Comparison of ENCODE assay signal across 11 cellular contexts in genomic region chr6:35417979-35418661, GRCh38. TPM values are rescaled to one million over a fixed set of nuclear protein-coding genes. Genes with fewer than 3 reads are reported as not detected.
DNase-seq lines count a peak whose midpoint lies in the region; ATAC-seq and TF ChIP-seq lines count a peak whose summit lies in the region.
"Had no signal": no experiment of that assay in that cellular context is flagged by ENCODE, and none has a peak within 500 bp of the region (broad histone marks: within the 10 kb centered on the region; RNA-seq: fewer than 3 reads in every experiment).

No MANE protein-coding gene starts in this region.

- H2BK5ac ChIP-seq in mesendoderm (ENCODE audit: low read length): no peak overlapping the region

- H3K18ac ChIP-seq in mesendoderm (ENCODE audit: low read length): no peak overlapping the region

- H3K9me3 ChIP-seq in upper lobe of right lung: no peaks in the 10 kb centered on the region

- H3K36me3 ChIP-seq in upper lobe of right lung: peaks cover 31% of the 10 kb centered on the region
- H3K36me3 ChIP-seq in mesendoderm (ENCODE audit: control insufficient read depth, insufficient read depth, low read length): no peaks in the 10 kb centered on the region

- intact Hi-C loops in Right ventricle myocardium superior (cut with DNase I): no loop called here
- intact Hi-C loops in left ventricle myocardium superior (cut with micrococcal nuclease): no loop called here
- intact Hi-C loops in upper lobe of right lung (cut with DNase I): no loop called here

- no peak overlapping the region for H3K4me2 ChIP-seq in mesendoderm (ENCODE audit: low read length)

- no peak overlapping the region for H3K23ac ChIP-seq in mesendoderm (ENCODE audit: low read length)

- no peak overlapping the region for H2BK15ac ChIP-seq in mesendoderm (replicated peaks; ENCODE audit: low read depth)

- H3K79me2 ChIP-seq in mesendoderm (ENCODE audit: control insufficient read depth, insufficient read depth, low read length): no peaks in the 10 kb centered on the region

- peak overlapping the region in 5 of 6 donors; percentile 21 to 69 (median 61) for H3K27ac Mint-ChIP-seq in immature natural killer cell

- H4K8ac ChIP-seq in mesendoderm (ENCODE audit: low read depth, low read length): no peak overlapping the region

- no peaks in the 10 kb centered on the region for H3K27me3 Mint-ChIP-seq in immature natural killer cell (ENCODE audit: low read depth in 3 of 3)

- peak overlapping the region in 2 of 5 donors; percentile 33 to 41 for H3K4me3 Mint-ChIP-seq in immature natural killer cell
- H3K4me3 Mint-ChIP-seq: nephron had no signal

- H3K79me1 ChIP-seq in mesendoderm (ENCODE audit: low read length): no peaks in the 10 kb centered on the region

- H3K27ac ChIP-seq in VCaP (peak overlapping the region; percentile 84), upper lobe of right lung (peak overlapping the region; percentile 6), mesendoderm (ENCODE audit: low read depth, low read length) (no peak overlapping the region)
- H3K27ac ChIP-seq: brain microvascular endothelial cell had no signal

- ATAC-seq in Right ventricle myocardium superior (ENCODE audit: poor library complexity) (peak; percentile 10), left ventricle myocardium superior (no peak), upper lobe of right lung (peak; percentile 30)

- H3K4me1 ChIP-seq in upper lobe of right lung (peaks cover 13% of the 10 kb centered on the region), mesendoderm (ENCODE audit: control insufficient read depth, low read depth, low read length) (peaks cover 6% of the 10 kb centered on the region)

- TF ChIP-seq CTCF in VCaP (conservative IDR thresholded peaks at IDR 0.05): no peak
- TF ChIP-seq CTCF in upper lobe of right lung (IDR thresholded peaks at IDR 0.05): no peak

- no peak for DNase-seq in Right ventricle myocardium superior
- DNase-seq in left ventricle myocardium superior: no peak
- DNase-seq in immature natural killer cell: no peak
- DNase-seq in upper lobe of right lung: no peak
- no peak for DNase-seq in NCI-H345 treated with DMSO at 0.1 percent for 48 hours (lab: John Stamatoyannopoulos, UW; ENCODE audit: unreplicated experiment)
- DNase-seq in mesendoderm: no peak
- no peak for DNase-seq in NCI-H128 (lab: John Stamatoyannopoulos, UW; ENCODE audit: unreplicated experiment)
- DNase-seq: brain microvascular endothelial cell, NCI-H446 treated with DMSO at 0.1 percent for 48 hours had no signal

- no peak overlapping the region for H3K56ac ChIP-seq in mesendoderm (ENCODE audit: low read length)

- no peak overlapping the region for H3K9ac ChIP-seq in mesendoderm (ENCODE audit: low read length)

- no peak overlapping the region for H4K5ac ChIP-seq in mesendoderm (ENCODE audit: low read length)

- no peaks in the 10 kb centered on the region for H3K27me3 ChIP-seq in upper lobe of right lung
- no peaks in the 10 kb centered on the region for H3K27me3 ChIP-seq in mesendoderm (ENCODE audit: insufficient read depth, low read length, poor library complexity)
- H3K27me3 ChIP-seq: brain microvascular endothelial cell had no signal

- no peaks in the 10 kb centered on the region for H3K9me3 Mint-ChIP-seq in immature natural killer cell
- H3K9me3 Mint-ChIP-seq: nephron had no signal

- no peak overlapping the region for H2BK120ac ChIP-seq in mesendoderm (ENCODE audit: low read depth, low read length)

- WGBS in mesendoderm (ENCODE audit: extremely low coverage, insufficient coverage, low lambda C conversion rate): no CpG with 5 or more reads among the region's 14 CpGs

- no peak overlapping the region for H2AK5ac ChIP-seq in mesendoderm (ENCODE audit: low read length)

- H3K4me1 Mint-ChIP-seq in immature natural killer cell: peaks cover 19 to 20% of the 10 kb centered on the region in 2 donors

- H3K4ac ChIP-seq in mesendoderm (ENCODE audit: low read depth, low read length): no peak overlapping the region

- no peak overlapping the region for H3K4me3 ChIP-seq in upper lobe of right lung
- H3K4me3 ChIP-seq in mesendoderm (ENCODE audit: low read length): no peak overlapping the region

- peaks cover 5 to 22% (median 15%) of the 10 kb centered on the region in 3 donors for H3K36me3 Mint-ChIP-seq in immature natural killer cell

RNA-seq across cellular contexts. Expression of gene FANCE, which starts 34.0 kb away (rescaled TPM):
- total RNA-seq in Right ventricle myocardium superior (3.4 TPM), left ventricle myocardium superior (3.8 TPM), upper lobe of right lung (10.4 TPM)
- polyA plus RNA-seq in immature natural killer cell: 1 to 10 TPM; 2.2 to 5.4 (median 3.1) TPM
- 6.7 TPM for polyA plus RNA-seq in mesendoderm (2013, experiment 1 of 2)
- 6.7 TPM for polyA plus RNA-seq in mesendoderm (2013, experiment 2 of 2)

RNA-seq across cellular contexts. Expression of gene RPL10A, which starts 50.1 kb away (rescaled TPM):
- total RNA-seq in Right ventricle myocardium superior (535 TPM), left ventricle myocardium superior (560 TPM), upper lobe of right lung (941 TPM)
- 100 to 1,000 TPM; 419 to 805 (median 477) TPM for polyA plus RNA-seq in immature natural killer cell
- 2,328 TPM for polyA plus RNA-seq in mesendoderm (2013, experiment 1 of 2)
- polyA plus RNA-seq in mesendoderm (2013, experiment 2 of 2): 2,329 TPM
